ENCODE assay signal across 17 cellular contexts in genomic region chr3:90132220-90132619, GRCh38.
A peak's percentile ranks its signal among the peaks of the same experiment; 100 is the strongest.
DNase-seq lines count a peak whose midpoint lies in the region; TF ChIP-seq lines count a peak whose summit lies in the region.
"Had no signal": no experiment of that assay in that cellular context is flagged by ENCODE, and none has a peak within 500 bp of the region (broad histone marks: within the 10 kb centered on the region; RNA-seq: fewer than 3 reads in every experiment).

No MANE protein-coding gene starts in this region.

- peaks cover 1% of the 10 kb centered on the region for H3K9me3 ChIP-seq in mesenchymal stem cell (ENCODE audit: control insufficient read depth, low read length)
- H3K9me3 ChIP-seq in prostate gland: no peaks in the 10 kb centered on the region
- no peaks in the 10 kb centered on the region for H3K9me3 ChIP-seq in WERI-Rb-1 (ENCODE audit: severe bottlenecking)
- H3K9me3 ChIP-seq: SJSA1 had no signal

- no peak for TF ChIP-seq POLR2A in prostate gland (IDR thresholded peaks at IDR 0.05)

- no peak overlapping the region for H2BK12ac ChIP-seq in mesenchymal stem cell (ENCODE audit: low read length in 2 of 2)

- H2BK120ac ChIP-seq in mesenchymal stem cell (ENCODE audit: low read depth, low read length): no peak overlapping the region

- no peak overlapping the region for H3K14ac ChIP-seq in mesenchymal stem cell (ENCODE audit: low read length in 2 of 2)

- no peak overlapping the region for H4K91ac ChIP-seq in mesenchymal stem cell (ENCODE audit: low read length)

- H3K27me3 ChIP-seq in mesenchymal stem cell (ENCODE audit: control insufficient read depth in 1 of 2, insufficient read depth in 1 of 2, low read length in 2 of 2): peaks cover 0 to 3% of the 10 kb centered on the region in 2 experiments
- no peaks in the 10 kb centered on the region for H3K27me3 ChIP-seq in prostate gland (replicated peaks; ENCODE audit: insufficient read depth)
- H3K27me3 ChIP-seq in WERI-Rb-1 (ENCODE audit: insufficient read depth, low read depth, severe bottlenecking): no peaks in the 10 kb centered on the region
- H3K27me3 ChIP-seq: SJSA1 had no signal

- intact Hi-C loops in prostate gland (cut with DNase I): no loop called here

- no peaks in the 10 kb centered on the region for H3K36me3 ChIP-seq in mesenchymal stem cell (ENCODE audit: control insufficient read depth in 1 of 2, insufficient read depth in 2 of 2, low read depth in 1 of 2, low read length in 2 of 2)
- no peaks in the 10 kb centered on the region for H3K36me3 ChIP-seq in prostate gland
- no peaks in the 10 kb centered on the region for H3K36me3 ChIP-seq in WERI-Rb-1
- H3K36me3 ChIP-seq: SJSA1 had no signal

- no peak overlapping the region for H2AFZ ChIP-seq in mesenchymal stem cell (ENCODE audit: low read depth, low read length)

- no peak overlapping the region for H3K4ac ChIP-seq in mesenchymal stem cell (ENCODE audit: low read depth in 1 of 2, low read length in 2 of 2)

- H3K79me1 ChIP-seq in mesenchymal stem cell (replicated peaks; ENCODE audit: low read length, poor library complexity, severe bottlenecking): no peaks in the 10 kb centered on the region

- H3K4me2 ChIP-seq in mesenchymal stem cell (ENCODE audit: low read length, poor library complexity, severe bottlenecking): no peak overlapping the region

- no peak overlapping the region for H3K18ac ChIP-seq in mesenchymal stem cell (ENCODE audit: low read depth in 1 of 2, low read length in 2 of 2)

- H2BK5ac ChIP-seq in mesenchymal stem cell (ENCODE audit: low read depth, low read length, poor library complexity, severe bottlenecking): no peak overlapping the region

- H3K4me3 ChIP-seq in mesenchymal stem cell (ENCODE audit: insufficient read depth in 1 of 2, low read depth in 1 of 2, low read length in 2 of 2) (no peak overlapping the region), prostate gland (no peak overlapping the region), WERI-Rb-1 (ENCODE audit: low read depth, low read length) (no peak overlapping the region)
- H3K4me3 ChIP-seq: SJSA1 had no signal

- no peaks in the 10 kb centered on the region for H3K4me1 ChIP-seq in mesenchymal stem cell (ENCODE audit: control insufficient read depth, insufficient read depth, low read depth, low read length)
- H3K4me1 ChIP-seq in prostate gland (replicated peaks): no peaks in the 10 kb centered on the region
- H3K4me1 ChIP-seq: SJSA1 had no signal

- WGBS in mesenchymal stem cell: no CpG with 5 or more reads among the region's 1 CpG
- 50% methylated on average over 1 of the region's 1 CpG for WGBS in prostate gland

- H3K27ac ChIP-seq in mesenchymal stem cell (ENCODE audit: low read length, poor library complexity, severe bottlenecking) (no peak overlapping the region), prostate gland (no peak overlapping the region), WERI-Rb-1 (no peak overlapping the region)
- H3K27ac ChIP-seq: HL-60, SJSA1 had no signal

- DNase-seq in HCEC 1CT (peak; percentile 2), brain pericyte (ENCODE audit: low read depth, low spot score) (peak; percentile 32), mesenchymal stem cell (peak; percentile 49), stromal cell of bone marrow (ENCODE audit: low read depth) (peak; percentile 23), prostate gland (ENCODE audit: low spot score) (no peak), WERI-Rb-1 (no peak), NCI-H226 (no peak)
- DNase-seq: DMS79 treated with DMSO at 0.1 percent for 48 hours, KBM-7, NCI-H1092 treated with DMSO at 0.1 percent for 48 hours, NCI-H1436 treated with DMSO at 0.1 percent for 48 hours, NCI-H1930, NCI-H345, NCI-H524, OCI-M1 had no signal

- H3K9ac ChIP-seq in mesenchymal stem cell (ENCODE audit: low read length): no peak overlapping the region

- TF ChIP-seq CTCF in prostate gland (IDR thresholded peaks at IDR 0.05) (no peak), WERI-Rb-1 (IDR thresholded peaks at IDR 0.05; ENCODE audit: low read depth, low read length) (no peak)

- H4K8ac ChIP-seq in mesenchymal stem cell (ENCODE audit: low read length): no peak overlapping the region

- no peak overlapping the region for H3K23ac ChIP-seq in mesenchymal stem cell (ENCODE audit: low read length in 2 of 2)

- no peak overlapping the region for H2AK5ac ChIP-seq in mesenchymal stem cell (ENCODE audit: low read length, severe bottlenecking)

- H2BK15ac ChIP-seq in mesenchymal stem cell (ENCODE audit: low read depth, poor library complexity, severe bottlenecking): no peak overlapping the region

Comparison
In these comparisons a context has a peak if more than half of its experiments do, and no peak if none do; other contexts are left out.
1. DNase-seq: peak in HCEC 1CT (single experiment), brain pericyte (single experiment), mesenchymal stem cell (single experiment) and stromal cell of bone marrow (single experiment); none in prostate gland (single experiment), WERI-Rb-1 (single experiment) and NCI-H226 (single experiment).